In the genomic region with DNA sequence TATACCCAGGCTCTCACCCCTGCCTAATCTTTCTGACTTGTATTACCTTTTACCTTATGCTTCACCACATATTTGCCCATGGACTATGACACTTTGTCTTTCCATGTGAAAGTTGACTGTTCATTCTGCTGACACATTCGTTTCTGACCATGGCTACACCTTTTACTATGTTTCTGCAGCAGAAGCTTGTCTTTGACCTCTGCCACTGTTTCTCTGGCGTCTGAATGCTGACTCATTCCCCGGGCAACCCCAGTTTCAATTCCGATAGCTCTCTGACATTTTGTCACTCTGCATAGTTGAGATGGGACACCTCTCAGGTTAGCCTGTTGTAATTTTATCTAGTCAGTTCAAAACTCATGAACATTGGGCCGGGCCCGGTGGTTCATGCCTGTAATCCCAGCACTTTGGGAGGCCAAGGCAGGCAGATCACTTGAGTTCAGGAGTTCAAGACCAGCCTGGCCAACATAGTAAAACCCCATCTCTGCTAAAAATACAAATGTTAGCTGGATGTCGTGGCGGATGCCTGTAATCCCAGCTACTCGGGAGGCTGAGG, we compare ENCODE assay signal across 1 cellular context.
A peak's percentile ranks its signal among the peaks of the same experiment; 100 is the strongest.
TF ChIP-seq lines count a peak whose summit lies in the region.

No MANE protein-coding gene starts in this region.

TF ChIP-seq in HepG2, 621 proteins besides CTCF, POLR2A, EP300 and RAD21 (continues in another document):
- peak; percentile 86 for TF ChIP-seq ZNF441 (CRISPR knock-in tag; IDR thresholded peaks at IDR 0.05; ENCODE audit: borderline replicate concordance)
- TF ChIP-seq, protein P1, sequence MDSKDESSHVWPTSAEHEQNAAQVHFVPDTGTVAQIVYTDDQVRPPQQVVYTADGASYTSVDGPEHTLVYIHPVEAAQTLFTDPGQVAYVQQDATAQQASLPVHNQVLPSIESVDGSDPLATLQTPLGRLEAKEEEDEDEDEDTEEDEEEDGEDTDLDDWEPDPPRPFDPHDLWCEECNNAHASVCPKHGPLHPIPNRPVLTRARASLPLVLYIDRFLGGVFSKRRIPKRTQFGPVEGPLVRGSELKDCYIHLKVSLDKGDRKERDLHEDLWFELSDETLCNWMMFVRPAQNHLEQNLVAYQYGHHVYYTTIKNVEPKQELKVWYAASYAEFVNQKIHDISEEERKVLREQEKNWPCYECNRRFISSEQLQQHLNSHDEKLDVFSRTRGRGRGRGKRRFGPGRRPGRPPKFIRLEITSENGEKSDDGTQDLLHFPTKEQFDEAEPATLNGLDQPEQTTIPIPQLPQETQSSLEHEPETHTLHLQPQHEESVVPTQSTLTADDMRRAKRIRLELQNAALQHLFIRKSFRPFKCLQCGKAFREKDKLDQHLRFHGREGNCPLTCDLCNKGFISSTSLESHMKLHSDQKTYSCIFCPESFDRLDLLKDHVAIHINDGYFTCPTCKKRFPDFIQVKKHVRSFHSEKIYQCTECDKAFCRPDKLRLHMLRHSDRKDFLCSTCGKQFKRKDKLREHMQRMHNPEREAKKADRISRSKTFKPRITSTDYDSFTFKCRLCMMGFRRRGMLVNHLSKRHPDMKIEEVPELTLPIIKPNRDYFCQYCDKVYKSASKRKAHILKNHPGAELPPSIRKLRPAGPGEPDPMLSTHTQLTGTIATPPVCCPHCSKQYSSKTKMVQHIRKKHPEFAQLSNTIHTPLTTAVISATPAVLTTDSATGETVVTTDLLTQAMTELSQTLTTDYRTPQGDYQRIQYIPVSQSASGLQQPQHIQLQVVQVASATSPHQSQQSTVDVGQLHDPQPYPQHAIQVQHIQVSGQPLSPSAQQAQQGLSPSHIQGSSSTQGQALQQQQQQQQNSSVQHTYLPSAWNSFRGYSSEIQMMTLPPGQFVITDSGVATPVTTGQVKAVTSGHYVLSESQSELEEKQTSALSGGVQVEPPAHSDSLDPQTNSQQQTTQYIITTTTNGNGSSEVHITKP (CRISPR knock-in tag; IDR thresholded peaks at IDR 0.05; ENCODE audit: low read depth), result peak; percentile 78; the same call in 1 of the 2 replicates
- no peak for TF ChIP-seq TBP (CRISPR knock-in tag; IDR thresholded peaks at IDR 0.05)
- peak; percentile 29; the same call in 1 of the 2 replicates for TF ChIP-seq ZBTB4 (CRISPR knock-in tag; IDR thresholded peaks at IDR 0.05; ENCODE audit: borderline replicate concordance)
- TF ChIP-seq, protein P2, sequence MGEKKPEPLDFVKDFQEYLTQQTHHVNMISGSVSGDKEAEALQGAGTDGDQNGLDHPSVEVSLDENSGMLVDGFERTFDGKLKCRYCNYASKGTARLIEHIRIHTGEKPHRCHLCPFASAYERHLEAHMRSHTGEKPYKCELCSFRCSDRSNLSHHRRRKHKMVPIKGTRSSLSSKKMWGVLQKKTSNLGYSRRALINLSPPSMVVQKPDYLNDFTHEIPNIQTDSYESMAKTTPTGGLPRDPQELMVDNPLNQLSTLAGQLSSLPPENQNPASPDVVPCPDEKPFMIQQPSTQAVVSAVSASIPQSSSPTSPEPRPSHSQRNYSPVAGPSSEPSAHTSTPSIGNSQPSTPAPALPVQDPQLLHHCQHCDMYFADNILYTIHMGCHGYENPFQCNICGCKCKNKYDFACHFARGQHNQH (CRISPR knock-in tag; IDR thresholded peaks at IDR 0.05), result peak; percentile 87
- peak; percentile 86 for TF ChIP-seq TEAD3 (CRISPR knock-in tag; optimal IDR thresholded peaks at IDR 0.05; ENCODE audit: borderline replicate concordance)
- peak; percentile 77 for TF ChIP-seq HDAC1 (CRISPR knock-in tag; IDR thresholded peaks at IDR 0.05)
- no peak for TF ChIP-seq XBP1 (CRISPR knock-in tag; IDR thresholded peaks at IDR 0.05)
- TF ChIP-seq DMAP1 (CRISPR knock-in tag; IDR thresholded peaks at IDR 0.05), result 0 out of 2 replicates have a peak, but pooled peaks have one; percentile 45
- no peak for TF ChIP-seq NKX3-1 (CRISPR knock-in tag; IDR thresholded peaks at IDR 0.05)
- TF ChIP-seq ZNF329 (CRISPR knock-in tag; IDR thresholded peaks at IDR 0.05; ENCODE audit: low read depth), result no peak
- no peak for TF ChIP-seq ZEB1 (IDR thresholded peaks at IDR 0.05; ENCODE audit: insufficient replicate concordance, low read depth)
- TF ChIP-seq ZFP36 (IDR thresholded peaks at IDR 0.05; ENCODE audit: borderline replicate concordance, low read depth, low read length, partially characterized antibody), result no peak
- no peak for TF ChIP-seq ZNF546 (CRISPR knock-in tag; conservative IDR thresholded peaks at IDR 0.05)
- TF ChIP-seq ZNF777 (CRISPR knock-in tag; IDR thresholded peaks at IDR 0.05), result 0 out of 2 replicates have a peak, but pooled peaks have one; percentile 35
- TF ChIP-seq, protein P3, sequence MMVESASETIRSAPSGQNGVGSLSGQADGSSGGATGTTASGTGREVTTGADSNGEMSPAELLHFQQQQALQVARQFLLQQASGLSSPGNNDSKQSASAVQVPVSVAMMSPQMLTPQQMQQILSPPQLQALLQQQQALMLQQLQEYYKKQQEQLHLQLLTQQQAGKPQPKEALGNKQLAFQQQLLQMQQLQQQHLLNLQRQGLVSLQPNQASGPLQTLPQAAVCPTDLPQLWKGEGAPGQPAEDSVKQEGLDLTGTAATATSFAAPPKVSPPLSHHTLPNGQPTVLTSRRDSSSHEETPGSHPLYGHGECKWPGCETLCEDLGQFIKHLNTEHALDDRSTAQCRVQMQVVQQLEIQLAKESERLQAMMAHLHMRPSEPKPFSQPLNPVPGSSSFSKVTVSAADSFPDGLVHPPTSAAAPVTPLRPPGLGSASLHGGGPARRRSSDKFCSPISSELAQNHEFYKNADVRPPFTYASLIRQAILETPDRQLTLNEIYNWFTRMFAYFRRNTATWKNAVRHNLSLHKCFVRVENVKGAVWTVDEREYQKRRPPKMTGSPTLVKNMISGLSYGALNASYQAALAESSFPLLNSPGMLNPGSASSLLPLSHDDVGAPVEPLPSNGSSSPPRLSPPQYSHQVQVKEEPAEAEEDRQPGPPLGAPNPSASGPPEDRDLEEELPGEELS (CRISPR knock-in tag; IDR thresholded peaks at IDR 0.05), result peak; percentile 57; the same call in 1 of the 2 replicates
- TF ChIP-seq IRF2 (CRISPR knock-in tag; IDR thresholded peaks at IDR 0.05), result peak; percentile 95
- TF ChIP-seq ZNF276 (CRISPR knock-in tag; IDR thresholded peaks at IDR 0.05; ENCODE audit: low read depth), result no peak
- no peak for TF ChIP-seq ZNF678 (CRISPR knock-in tag; IDR thresholded peaks at IDR 0.05)
- peak; percentile 44; the same call in 1 of the 2 replicates for TF ChIP-seq ZNF350 (CRISPR knock-in tag; IDR thresholded peaks at IDR 0.05; ENCODE audit: borderline replicate concordance, low read depth)
- TF ChIP-seq KAT8 (CRISPR knock-in tag; IDR thresholded peaks at IDR 0.05), result peak; percentile 80
- TF ChIP-seq ZNF484 (CRISPR knock-in tag; IDR thresholded peaks at IDR 0.05; ENCODE audit: borderline replicate concordance, low read depth), result no peak
- 0 out of 2 replicates have a peak, but pooled peaks have one; percentile 31 for TF ChIP-seq GZF1 (CRISPR knock-in tag; IDR thresholded peaks at IDR 0.05)
- TF ChIP-seq NFRKB (IDR thresholded peaks at IDR 0.05), result no peak
- peak; percentile 52; the same call in 1 of the 2 replicates for TF ChIP-seq ZBTB38 (CRISPR knock-in tag; IDR thresholded peaks at IDR 0.05)
- no peak; the same call in 1 of the 2 replicates for TF ChIP-seq ZNF609 (CRISPR knock-in tag; IDR thresholded peaks at IDR 0.05; ENCODE audit: borderline replicate concordance)
- peak; percentile 81; the same call in 1 of the 2 replicates for TF ChIP-seq ZNF792 (CRISPR knock-in tag; IDR thresholded peaks at IDR 0.05)
- TF ChIP-seq HNF4A (CRISPR knock-in tag; IDR thresholded peaks at IDR 0.05), result peak; percentile 68
- TF ChIP-seq ZFP1 (CRISPR knock-in tag; IDR thresholded peaks at IDR 0.05), result no peak
- TF ChIP-seq AGO1 (IDR thresholded peaks at IDR 0.05; ENCODE audit: low read depth, low read length, poor library complexity, severe bottlenecking), result no peak
- no peak for TF ChIP-seq TERF1 (CRISPR knock-in tag; IDR thresholded peaks at IDR 0.05)
- TF ChIP-seq ZNF296 (CRISPR knock-in tag; conservative IDR thresholded peaks at IDR 0.05), result no peak
- TF ChIP-seq CC2D1A (CRISPR knock-in tag; IDR thresholded peaks at IDR 0.05), result 0 out of 2 replicates have a peak, but pooled peaks have one; percentile 75
- TF ChIP-seq THYN1 (CRISPR knock-in tag; IDR thresholded peaks at IDR 0.05; ENCODE audit: borderline replicate concordance, low read depth), result no peak
- TF ChIP-seq ZNF747 (CRISPR knock-in tag; IDR thresholded peaks at IDR 0.05; ENCODE audit: borderline replicate concordance), result peak; percentile 64; the same call in 1 of the 2 replicates
- no peak for TF ChIP-seq ZNF660 (CRISPR knock-in tag; IDR thresholded peaks at IDR 0.05; ENCODE audit: borderline replicate concordance, low read depth)
- TF ChIP-seq NFIC (IDR thresholded peaks at IDR 0.05; ENCODE audit: low read length), result 0 out of 2 replicates have a peak, but pooled peaks have one; percentile 38
- TF ChIP-seq ZNF430 (CRISPR knock-in tag; IDR thresholded peaks at IDR 0.05), result no peak
- peak; percentile 29; the same call in 1 of the 2 replicates for TF ChIP-seq ZNF607 (CRISPR knock-in tag; IDR thresholded peaks at IDR 0.05; ENCODE audit: borderline replicate concordance)
- no peak for TF ChIP-seq NONO (IDR thresholded peaks at IDR 0.05)
- no peak for TF ChIP-seq NONO (CRISPR knock-in tag; conservative IDR thresholded peaks at IDR 0.05)
- peak; percentile 98 for TF ChIP-seq SAP130 (CRISPR knock-in tag; IDR thresholded peaks at IDR 0.05; ENCODE audit: low read depth)
- TF ChIP-seq ZSCAN12 (CRISPR knock-in tag; IDR thresholded peaks at IDR 0.05), result no peak
- TF ChIP-seq ZNF720 (CRISPR knock-in tag; IDR thresholded peaks at IDR 0.05), result no peak
- no peak for TF ChIP-seq RARG (CRISPR knock-in tag; IDR thresholded peaks at IDR 0.05; ENCODE audit: low read depth)
- TF ChIP-seq ZNF530 (CRISPR knock-in tag; IDR thresholded peaks at IDR 0.05; ENCODE audit: low read depth), result no peak
